Comparison of ENCODE assay signal across 9 cellular contexts in genomic region chr18:66495844-66496243, GRCh38.
A peak's percentile ranks its signal among the peaks of the same experiment; 100 is the strongest.
DNase-seq lines count a peak whose midpoint lies in the region; FAIRE-seq and TF ChIP-seq lines count a peak whose summit lies in the region.
"Had no signal": no experiment of that assay in that cellular context is flagged by ENCODE, and none has a peak within 500 bp of the region (broad histone marks: within the 10 kb centered on the region; RNA-seq: fewer than 3 reads in every experiment).

No MANE protein-coding gene starts in this region.

- no peak overlapping the region for H3K56ac ChIP-seq in H1 (replicated peaks; ENCODE audit: insufficient read length, low read depth, low read length)

- H2AFZ ChIP-seq in H1 (ENCODE audit: low read length) = no peak overlapping the region

- no peak overlapping the region for H4K5ac ChIP-seq in H1 (ENCODE audit: insufficient read length, low read depth, low read length)

- H3K36me3 ChIP-seq in H1 (ENCODE audit: control insufficient read depth in 2 of 4, insufficient read depth in 4 of 4, low read length in 3 of 4) = no peaks in the 10 kb centered on the region
- no peaks in the 10 kb centered on the region for H3K36me3 ChIP-seq in uterus

- no peak overlapping the region for H3K4ac ChIP-seq in H1 (replicated peaks; ENCODE audit: insufficient read length, low read depth, low read length)

- H3K79me2 ChIP-seq in H1 (ENCODE audit: control insufficient read depth in 1 of 2, insufficient read depth in 2 of 2, low read length in 2 of 2) = no peaks in the 10 kb centered on the region

- H3K4me3 ChIP-seq in H1 (ENCODE audit: extremely low read depth in 1 of 4, insufficient read depth in 2 of 4, low read depth in 3 of 4, low read length in 4 of 4) = no peak overlapping the region
- no peak overlapping the region for H3K4me3 ChIP-seq in foreskin fibroblast (ENCODE audit: low read depth in 1 of 2, low read length in 2 of 2)
- no peak overlapping the region for H3K4me3 ChIP-seq in uterus

- intact Hi-C loops in uterus (cut with DNase I; ENCODE audit: low total_unique reads) = no loop called here

- TF ChIP-seq POLR2A in H1 (IDR thresholded peaks at IDR 0.05; ENCODE audit: control extremely low read depth in 1 of 2, low read depth in 2 of 2, low read length in 2 of 2) (no peak), uterus (IDR thresholded peaks at IDR 0.05) (no peak)

- no peak overlapping the region for H2BK15ac ChIP-seq in H1 (ENCODE audit: low read length)

- no peak overlapping the region for H2BK5ac ChIP-seq in H1 (ENCODE audit: low read depth, low read length)

- WGBS in H1 (ENCODE audit: extremely low coverage in 1 of 2, insufficient coverage in 1 of 2, insufficient read length in 1 of 2, insufficient replicate concordance in 2 of 2, low coverage in 1 of 2, low lambda C conversion rate in 2 of 2, missing lambda C conversion rate in 1 of 2), 2 experiments = 59% methylated on average over 3 of the region's 3 CpGs; no CpG with 5 or more reads in 1 of the 2 experiments

- H4K20me1 ChIP-seq in H1 (replicated peaks in 1 of 2; ENCODE audit: control insufficient read depth in 1 of 2, insufficient read depth in 2 of 2, low read length in 2 of 2) = no peaks in the 10 kb centered on the region

- H2BK120ac ChIP-seq in H1 (replicated peaks; ENCODE audit: low read depth, low read length) = no peak overlapping the region

- no peak for TF ChIP-seq EP300 in H1 (IDR thresholded peaks at IDR 0.05; ENCODE audit: borderline replicate concordance in 1 of 2, low read depth in 2 of 2, low read length in 2 of 2)

- no peaks in the 10 kb centered on the region for H3K79me1 ChIP-seq in H1 (ENCODE audit: low read depth, low read length)

- peaks cover 0 to 2% (median 0%) of the 10 kb centered on the region in 4 experiments; a peak in 1 of 7 replicates for H3K27me3 ChIP-seq in H1 (replicated peaks in 1 of 4; ENCODE audit: control insufficient read depth in 3 of 4, extremely low read depth in 1 of 4, insufficient read depth in 3 of 4, low read length in 3 of 4)
- peaks cover 0 to 4% of the 10 kb centered on the region in 2 donors for H3K27me3 ChIP-seq in uterus

- H2BK12ac ChIP-seq in H1 (ENCODE audit: low read depth, low read length) = no peak overlapping the region

- CTCF ChIA-PET in H1 (lab: Charles Lee; ENCODE audit: partially characterized antibody) = interaction anchor here (0.5 to 1.5 kb wide), 11 partner anchors 35 to 1177 kb away, joined by 3 to 9 read pairs (median 3); no protein-coding TSS in a partner anchor

- POLR2A ChIA-PET in H1 (lab: Charles Lee; ENCODE audit: partially characterized antibody) = no interaction called here

- no peak overlapping the region for H4K91ac ChIP-seq in H1 (replicated peaks; ENCODE audit: insufficient read length, low read length)

- no peaks in the 10 kb centered on the region for H3K23me2 ChIP-seq in H1 (ENCODE audit: low read depth, low read length)

- H2BK20ac ChIP-seq in H1 (ENCODE audit: low read length) = no peak overlapping the region

- H3K18ac ChIP-seq in H1 (ENCODE audit: extremely low read depth, low read length) = no peak overlapping the region

- H3K9me3 ChIP-seq in H1 (ENCODE audit: insufficient read depth in 2 of 2, low read depth in 1 of 2, low read length in 1 of 2) (no peaks in the 10 kb centered on the region), uterus (no peaks in the 10 kb centered on the region)

- peak; percentile 15 to 17 for DNase-seq in activated T-cell treated with anti-CD3 and anti-CD28 coated beads, Interleukin-2, amount 50 U/mL, for 48 hours
- no peak for DNase-seq in activated T-cell treated with anti-CD3 and anti-CD28 coated beads for 4 hours
- peak; percentile 68 for DNase-seq in HT1080 (ENCODE audit: low read depth)
- peak; percentile 28 to 35 for DNase-seq in NOMO-1 (lab: John Stamatoyannopoulos, UW; ENCODE audit: unreplicated experiment in 2 of 2)
- peak; percentile 53 to 85 for DNase-seq in H1 (ENCODE audit: low read depth in 1 of 2, low spot score in 2 of 2)
- DNase-seq in mucosa of gallbladder (ENCODE audit: low spot score) = peak; percentile 16
- DNase-seq in foreskin fibroblast = no peak
- no peak for DNase-seq in uterus
- DNase-seq: CD4-positive, CD25-positive, alpha-beta regulatory T cell had no signal

- peak; percentile 65 for FAIRE-seq in H1 (lab: Jason Lieb, UNC)

- TF ChIP-seq CTCF in H1 (IDR thresholded peaks at IDR 0.05; ENCODE audit: control extremely low read depth in 1 of 3, insufficient read depth in 1 of 3, low read depth in 1 of 3, low read length in 3 of 3) (peak; percentile 54 to 75 (median 68)), foreskin fibroblast (IDR thresholded peaks at IDR 0.05; ENCODE audit: low read depth, low read length) (no peak), uterus (IDR thresholded peaks at IDR 0.05) (no peak)

- TF ChIP-seq RAD21 in H1 (IDR thresholded peaks at IDR 0.05 in 1 of 2, conservative IDR thresholded peaks at IDR 0.05 in 1 of 2; ENCODE audit: low read depth in 2 of 2, low read length in 2 of 2) = peak; percentile 94 to 97

- H3K9ac ChIP-seq in H1 (replicated peaks in 1 of 4; ENCODE audit: extremely low read depth in 1 of 4, low read depth in 3 of 4, low read length in 3 of 4) = no peak overlapping the region

- no peak overlapping the region for H3K4me2 ChIP-seq in H1 (ENCODE audit: insufficient read depth in 1 of 2, low read depth in 2 of 2, low read length in 2 of 2)

- no peak overlapping the region for H2AK5ac ChIP-seq in H1 (ENCODE audit: low read depth, low read length)

- no peak overlapping the region for H3K23ac ChIP-seq in H1 (ENCODE audit: insufficient read length)

- no peak overlapping the region for H4K8ac ChIP-seq in H1 (ENCODE audit: extremely low read depth, insufficient read depth, low read length)

- H3K27ac ChIP-seq in H1 (ENCODE audit: low read depth, low read length) (no peak overlapping the region), uterus (no peak overlapping the region)

- H3K4me1 ChIP-seq in H1 (replicated peaks in 1 of 4; ENCODE audit: control insufficient read depth in 3 of 4, insufficient read depth in 4 of 4, low read length in 3 of 4) (no peaks in the 10 kb centered on the region), uterus (no peaks in the 10 kb centered on the region)

- H3K14ac ChIP-seq in H1 (ENCODE audit: insufficient read length) = no peak overlapping the region

TF ChIP-seq in H1, 55 proteins besides CTCF, POLR2A, EP300 and RAD21:
- TF ChIP-seq SP1 (IDR thresholded peaks at IDR 0.05; ENCODE audit: low read depth, low read length) = no peak
- TF ChIP-seq CHD2 (IDR thresholded peaks at IDR 0.05; ENCODE audit: low read length) = no peak
- TF ChIP-seq MAFK (IDR thresholded peaks at IDR 0.05; ENCODE audit: low read depth, low read length) = peak; percentile 90
- no peak for TF ChIP-seq BCL11A (IDR thresholded peaks at IDR 0.05; ENCODE audit: low read depth in 2 of 2, low read length in 2 of 2)
- no peak for TF ChIP-seq TCF12 (IDR thresholded peaks at IDR 0.05; ENCODE audit: low read depth, low read length)
- TF ChIP-seq PHF8 (conservative IDR thresholded peaks at IDR 0.05; ENCODE audit: low read depth, low read length) = no peak
- TF ChIP-seq CBX5 (IDR thresholded peaks at IDR 0.05; ENCODE audit: low read depth, low read length) = no peak

Comparison
In these comparisons a context has a peak if more than half of its experiments do, and no peak if none do; other contexts are left out.
1. DNase-seq: peak in activated T-cell treated with anti-CD3 and anti-CD28 coated beads, Interleukin-2, amount 50 U/mL, for 48 hours (2 of 2), HT1080 (single experiment), NOMO-1 (2 of 2), H1 (2 of 2) and mucosa of gallbladder (single experiment); none in activated T-cell treated with anti-CD3 and anti-CD28 coated beads for 4 hours (single experiment), foreskin fibroblast (0 of 2) and uterus (0 of 2).
2. CTCF ChIP-seq: peak in H1 (3 of 3); none in foreskin fibroblast (single experiment) and uterus (0 of 4).